Comparison of ENCODE assay signal across 16 cellular contexts in genomic region chr5:77181173-77181572, GRCh38. TPM values are rescaled to one million over a fixed set of nuclear protein-coding genes. Genes with fewer than 3 reads are reported as not detected.
DNase-seq lines count a peak whose midpoint lies in the region; ATAC-seq, FAIRE-seq and TF ChIP-seq lines count a peak whose summit lies in the region.
"Had no signal": no experiment of that assay in that cellular context is flagged by ENCODE, and none has a peak within 500 bp of the region (broad histone marks: within the 10 kb centered on the region; RNA-seq: fewer than 3 reads in every experiment).

No MANE protein-coding gene starts in this region.

- H3K79me1 ChIP-seq in H9 (ENCODE audit: insufficient read depth, low read depth, low read length, poor library complexity, severe bottlenecking) = no peaks in the 10 kb centered on the region

- no peak overlapping the region for H3K4me3 ChIP-seq in astrocyte (ENCODE audit: insufficient read depth, low read depth, low read length)
- H3K4me3 ChIP-seq in skeletal muscle satellite cell (ENCODE audit: low read length) = no peak overlapping the region

- H3T11ph ChIP-seq in H9 (ENCODE audit: low read length) = no peak overlapping the region

- no peak overlapping the region for H3K23ac ChIP-seq in H9 (ENCODE audit: insufficient read length, low read depth, low read length)

- H3K9me3 ChIP-seq in H9 (ENCODE audit: control insufficient read depth, low read depth, low read length) (no peaks in the 10 kb centered on the region), astrocyte (ENCODE audit: insufficient read depth, low read depth, low read length) (no peaks in the 10 kb centered on the region), skeletal muscle satellite cell (replicated peaks; ENCODE audit: low read length) (no peaks in the 10 kb centered on the region)
- H3K9me3 ChIP-seq: MG63 had no signal

- no peak for FAIRE-seq in astrocyte (lab: Jason Lieb, UNC)

- H4K20me1 ChIP-seq in H9 (ENCODE audit: control insufficient read depth, insufficient read depth, insufficient read length) = no peaks in the 10 kb centered on the region
- H4K20me1 ChIP-seq in astrocyte (ENCODE audit: insufficient read depth, low read length) = no peaks in the 10 kb centered on the region

- H3K4me1 Mint-ChIP-seq in H9 (peaks cover 7 to 8% of the 10 kb centered on the region in 2 experiments; a peak in 3 of 4 replicates), astrocyte (ENCODE audit: low read depth, unreplicated experiment) (no peaks in the 10 kb centered on the region)

- H2BK120ac ChIP-seq in H9 (ENCODE audit: low read depth, low read length, poor library complexity, severe bottlenecking) = no peak overlapping the region

- H3K27me3 Mint-ChIP-seq in H9 (ENCODE audit: low read depth) = peaks cover 52% of the 10 kb centered on the region
- H3K27me3 Mint-ChIP-seq in astrocyte (ENCODE audit: low read depth, unreplicated experiment) = peaks cover 26% of the 10 kb centered on the region

- H3K9me3 Mint-ChIP-seq in H9 (no peaks in the 10 kb centered on the region), astrocyte (ENCODE audit: unreplicated experiment) (no peaks in the 10 kb centered on the region)
- H3K9me3 Mint-ChIP-seq: CD4-positive, alpha-beta T cell had no signal

- no peak overlapping the region for H3K4ac ChIP-seq in H9 (ENCODE audit: low read depth, low read length)

- no peaks in the 10 kb centered on the region for H3K36me3 Mint-ChIP-seq in H9 (ENCODE audit: insufficient read depth in 1 of 3, low read depth in 3 of 3)
- no peaks in the 10 kb centered on the region for H3K36me3 Mint-ChIP-seq in astrocyte (ENCODE audit: low read depth, unreplicated experiment)

- H3K4me1 ChIP-seq in H9 (ENCODE audit: insufficient read depth, low read length) (no peaks in the 10 kb centered on the region), astrocyte (ENCODE audit: insufficient read depth, low read length) (peaks cover 6% of the 10 kb centered on the region), skeletal muscle satellite cell (ENCODE audit: control insufficient read depth, insufficient read depth, low read length) (no peaks in the 10 kb centered on the region)

- peak; percentile 25 for ATAC-seq in left colon
- ATAC-seq in esophagus mucosa = no peak
- ATAC-seq: activated CD4-positive, CD25-positive, alpha-beta regulatory T cell treated with anti-CD3 and anti-CD28 coated beads, Interleukin-2, amount 50 U/mL, for 24 hours had no signal

- H3K27me3 ChIP-seq in H9 (ENCODE audit: insufficient read depth, low read length) (peaks cover 19% of the 10 kb centered on the region; the same call in 1 of the 2 replicates), astrocyte (ENCODE audit: insufficient read depth, low read length) (peaks cover 38% of the 10 kb centered on the region), skeletal muscle satellite cell (ENCODE audit: control insufficient read depth, insufficient read depth, low read length) (peaks cover 52% of the 10 kb centered on the region)
- H3K27me3 ChIP-seq: MG63 had no signal

- WGBS in H9 (ENCODE audit: extremely low coverage, insufficient read length, low lambda C conversion rate) = no CpG with 5 or more reads among the region's 15 CpGs

- no peak overlapping the region for H2BK15ac ChIP-seq in H9 (ENCODE audit: low read depth, low read length)

- H2BK20ac ChIP-seq in H9 (ENCODE audit: low read depth, low read length, poor library complexity, severe bottlenecking) = no peak overlapping the region

- H3K36me3 ChIP-seq in astrocyte (ENCODE audit: insufficient read depth, low read length) (no peaks in the 10 kb centered on the region), skeletal muscle satellite cell (ENCODE audit: insufficient read depth, low read length) (no peaks in the 10 kb centered on the region)
- H3K36me3 ChIP-seq: MG63 had no signal

- H2AFZ ChIP-seq in H9 (ENCODE audit: low read length) (no peak overlapping the region), astrocyte (ENCODE audit: low read depth, low read length) (peak overlapping the region; percentile 41)

- H3K79me2 ChIP-seq in H9 (ENCODE audit: insufficient read depth, low read length) = no peaks in the 10 kb centered on the region
- no peaks in the 10 kb centered on the region for H3K79me2 ChIP-seq in astrocyte (ENCODE audit: insufficient read depth, low read length)

- no peak overlapping the region for H3K27ac Mint-ChIP-seq in H9
- no peak overlapping the region for H3K27ac Mint-ChIP-seq in astrocyte (ENCODE audit: unreplicated experiment)
- H3K27ac Mint-ChIP-seq: CD4-positive, alpha-beta T cell had no signal

- TF ChIP-seq CTCF in H9 (conservative IDR thresholded peaks at IDR 0.05) = no peak
- TF ChIP-seq CTCF in astrocyte (IDR thresholded peaks at IDR 0.05; ENCODE audit: insufficient read depth, low read depth, low read length) = no peak

- no peak overlapping the region for H3K27ac ChIP-seq in H9 (ENCODE audit: insufficient read length, low read depth, low read length)
- H3K27ac ChIP-seq in astrocyte (ENCODE audit: low read depth, low read length) = no peak overlapping the region

- intact Hi-C loops in left colon (cut with DNase I, micrococcal nuclease) = no loop called here

- no peak for DNase-seq in H9
- DNase-seq in astrocyte (ENCODE audit: low read depth) = no peak
- no peak for DNase-seq in left colon
- no peak for DNase-seq in dedifferentiated amniotic fluid mesenchymal stem cell (ENCODE audit: extremely low spot score)
- no peak for DNase-seq in SK-N-DZ (ENCODE audit: low spot score)
- no peak for DNase-seq in activated naive CD4-positive, alpha-beta T cell treated with Interleukin-2 at 50 U/mL for 16 hours
- DNase-seq: activated T-cell treated with anti-CD3 and anti-CD28 coated beads, Interleukin-2, amount 50 U/mL, for 1 hour; CD4-positive, alpha-beta T cell; erythroblast; hippocampal formation; midbrain; OCI-M1 had no signal

- no peak overlapping the region for H2BK12ac ChIP-seq in H9 (ENCODE audit: insufficient read length, low read depth, low read length)

- H4K5ac ChIP-seq in H9 (ENCODE audit: insufficient read length, low read depth, low read length) = no peak overlapping the region

- H2BK5ac ChIP-seq in H9 (ENCODE audit: insufficient read length, low read length) = no peak overlapping the region

- H3K4me2 ChIP-seq in H9 (ENCODE audit: insufficient read depth, insufficient read length, low read length) (peak overlapping the region; percentile 82), astrocyte (ENCODE audit: low read length) (peak overlapping the region; percentile 33), skeletal muscle satellite cell (ENCODE audit: low read length) (peak overlapping the region; percentile 38)

- no peak overlapping the region for H2AK5ac ChIP-seq in H9 (ENCODE audit: insufficient read length, low read length)

- H4K91ac ChIP-seq in H9 (ENCODE audit: insufficient read length, low read depth, low read length) = no peak overlapping the region

- no peak overlapping the region for H4K8ac ChIP-seq in H9 (replicated peaks; ENCODE audit: insufficient read length, low read depth, low read length)

- H3K4me3 Mint-ChIP-seq in H9 (peak overlapping the region; percentile 64 to 86), astrocyte (ENCODE audit: unreplicated experiment) (no peak overlapping the region)
- H3K4me3 Mint-ChIP-seq: CD4-positive, alpha-beta T cell had no signal

- no peak overlapping the region for H3K18ac ChIP-seq in H9 (ENCODE audit: insufficient read length, low read depth, low read length)

- H3K56ac ChIP-seq in H9 (ENCODE audit: insufficient read length, low read depth, low read length) = no peak overlapping the region

- peaks cover 8% of the 10 kb centered on the region for H3K23me2 ChIP-seq in H9 (ENCODE audit: insufficient read length, low read depth, low read length, poor library complexity, severe bottlenecking)

- no peak overlapping the region for H3K9ac ChIP-seq in H9 (ENCODE audit: extremely low read depth, insufficient read length, low read length)
- no peak overlapping the region for H3K9ac ChIP-seq in astrocyte (ENCODE audit: low read length)
- no peak overlapping the region for H3K9ac ChIP-seq in skeletal muscle satellite cell (ENCODE audit: low read depth, low read length)

- no peak overlapping the region for H3K14ac ChIP-seq in H9 (ENCODE audit: insufficient read depth, low read length)

RNA-seq across cellular contexts. Expression of gene PDE8B, which starts 29.3 kb away (rescaled TPM):
- 0.07 TPM in 1 of 2 replicates, not detected in the other for total RNA-seq in H9 (2021)
- total RNA-seq in astrocyte = 0.18 and 0.22 TPM in 2 replicates
- total RNA-seq in left colon = 1 to 10 TPM in 1 of 2 donors, under 1 TPM in 1; 0.89 to 1.4 TPM
- total RNA-seq in skeletal muscle satellite cell (2012; rRNA removed) = under 0.01 TPM in 1 of 2 replicates, not detected in the other
- polyA plus RNA-seq in SK-N-DZ (2014; cell fraction: cytosol; rRNA removed) = 0.09 TPM in 1 of 2 replicates, not detected in the other
- polyA plus RNA-seq in SK-N-DZ (2014; cell fraction: nucleus; rRNA removed) = 0.06 and 0.57 TPM in 2 replicates
- 0.12 TPM for total RNA-seq in esophagus mucosa
